Comparison of ENCODE assay signal across 9 cellular contexts in genomic region chr15:85073556-85074194, GRCh38.
A peak's percentile ranks its signal among the peaks of the same experiment; 100 is the strongest.
DNase-seq lines count a peak whose midpoint lies in the region; ATAC-seq and TF ChIP-seq lines count a peak whose summit lies in the region.
"Had no signal": no experiment of that assay in that cellular context is flagged by ENCODE, and none has a peak within 500 bp of the region (broad histone marks: within the 10 kb centered on the region; RNA-seq: fewer than 3 reads in every experiment).

No MANE protein-coding gene starts in this region.

- no peak overlapping the region for H3K4me3 Mint-ChIP-seq in T-cell
- H3K4me3 Mint-ChIP-seq: immature natural killer cell had no signal

- in situ Hi-C loops in GM13977 (cut with MboI; ENCODE audit: low pct_unique_long_range_greater_than_20kb, low sequenced_read_pairs, unreplicated experiment) = no loop called here

- peaks cover 0 to 2% (median 1%) of the 10 kb centered on the region in 3 donors for H3K4me1 Mint-ChIP-seq in T-cell

- DNase-seq in GM13977 (ENCODE audit: low spot score) (peak; percentile 39), fibroblast of mammary gland (ENCODE audit: low read depth) (peak; percentile 30), T-cell (no peak), AG20443 (ENCODE audit: low spot score) (no peak), NCI-H2107 treated with DMSO at 0.1 percent for 48 hours (lab: John Stamatoyannopoulos, UW; ENCODE audit: unreplicated experiment) (no peak)
- DNase-seq: immature natural killer cell had no signal

- peak; percentile 21 for ATAC-seq in GM19468 (IDR thresholded peaks at IDR 0.05; ENCODE audit: extremely low read depth, unreplicated experiment)
- peak; percentile 54 for ATAC-seq in HG03521 (IDR thresholded peaks at IDR 0.05; ENCODE audit: unreplicated experiment)
- no peak for ATAC-seq in HG03354 (IDR thresholded peaks at IDR 0.05; ENCODE audit: poor library complexity, severe bottlenecking, unreplicated experiment)
- ATAC-seq in T-cell (replicated peaks in 1 of 4) = no peak

- H3K36me3 Mint-ChIP-seq in T-cell = peaks cover 60% of the 10 kb centered on the region

- H3K4me3 ChIP-seq in fibroblast of mammary gland (ENCODE audit: control insufficient read depth, low read depth, low read length) = no peak overlapping the region

- CTCF ChIA-PET in T-cell (lab: Charles Lee) = interaction anchor here (0.6 to 1.0 kb wide), 2 partner anchors 17 to 768 kb away, joined by 3 to 4 read pairs; no protein-coding TSS in a partner anchor

- H3K9me3 Mint-ChIP-seq in T-cell = no peaks in the 10 kb centered on the region
- H3K9me3 Mint-ChIP-seq: immature natural killer cell had no signal

- no peak for TF ChIP-seq CTCF in GM13977 (IDR thresholded peaks at IDR 0.05; ENCODE audit: extremely low read depth, insufficient read depth, missing control alignments)
- no peak for TF ChIP-seq CTCF in fibroblast of mammary gland (conservative IDR thresholded peaks at IDR 0.05; ENCODE audit: control insufficient read depth, insufficient read depth, low read depth, low read length)

- no peak overlapping the region for H3K27ac Mint-ChIP-seq in T-cell
- H3K27ac Mint-ChIP-seq: immature natural killer cell had no signal

- POLR2A ChIA-PET in T-cell (lab: Charles Lee) = interaction anchor here in 1 of 2 donors (0.5 kb wide), 1 partner anchor 10 kb away, joined by 3 read pairs; no protein-coding TSS in a partner anchor

- no peaks in the 10 kb centered on the region for H3K27me3 Mint-ChIP-seq in T-cell

Comparison
In these comparisons a context has a peak if more than half of its experiments do, and no peak if none do; other contexts are left out.
1. DNase-seq: peak in GM13977 (single experiment) and fibroblast of mammary gland (single experiment); none in T-cell (0 of 34), AG20443 (single experiment) and NCI-H2107 treated with DMSO at 0.1 percent for 48 hours (single experiment).
2. ATAC-seq: peak in GM19468 (single experiment) and HG03521 (single experiment); none in HG03354 (single experiment) and T-cell (0 of 4).